ENCODE assay signal across 7 cellular contexts in genomic region chr1:1742529-1742928, GRCh38. TPM values are rescaled to one million over a fixed set of nuclear protein-coding genes. Genes with fewer than 3 reads are reported as not detected.
DNase-seq lines count a peak whose midpoint lies in the region; ATAC-seq and TF ChIP-seq lines count a peak whose summit lies in the region.
"Not testable (repeated sequence)": the region's sequence is repeated elsewhere in the genome, so short reads cannot be mapped to it uniquely, and the experiment has no call there.

No MANE protein-coding gene starts in this region.

- ATAC-seq in CD8-positive, alpha-beta T cell; WTC11: not testable (repeated sequence)

- not testable (repeated sequence) for H3K36me3 ChIP-seq in CD8-positive, alpha-beta T cell (ENCODE audit: insufficient read depth, low read length); Karpas-422 (ENCODE audit: insufficient read depth, low read length)

- H3K27ac ChIP-seq in CD8-positive, alpha-beta T cell (ENCODE audit: low read depth, low read length); Karpas-422 (ENCODE audit: low read length): not testable (repeated sequence)

- not testable (repeated sequence) for H3K4me3 Mint-ChIP-seq in CD8-positive, alpha-beta T cell; WTC11; activated naive CD4-positive, alpha-beta T cell treated with anti-CD3 and anti-CD28 coated beads for 36 hours; MCF 10A (ENCODE audit: unreplicated experiment); osteocyte (ENCODE audit: unreplicated experiment)
- H3K4me3 Mint-ChIP-seq in nephron: peak overlapping the region; percentile 52 to 86 (median 74)

- H3K9ac ChIP-seq in Karpas-422 (ENCODE audit: low read length): not testable (repeated sequence)

- H3K27ac Mint-ChIP-seq in CD8-positive, alpha-beta T cell: peak overlapping the region; percentile 41
- H3K27ac Mint-ChIP-seq in WTC11: 0 out of 2 replicates have a peak overlapping the region, but pooled peaks have one; percentile 41
- peak overlapping the region; percentile 4 for H3K27ac Mint-ChIP-seq in activated naive CD4-positive, alpha-beta T cell treated with anti-CD3 and anti-CD28 coated beads for 36 hours
- peak overlapping the region; percentile 94 for H3K27ac Mint-ChIP-seq in MCF 10A (ENCODE audit: low read depth, unreplicated experiment)
- H3K27ac Mint-ChIP-seq in nephron: not testable (repeated sequence)
- H3K27ac Mint-ChIP-seq in osteocyte (ENCODE audit: unreplicated experiment): peak overlapping the region; percentile 23

- H3K27me3 Mint-ChIP-seq in CD8-positive, alpha-beta T cell (ENCODE audit: low read depth); WTC11 (ENCODE audit: low read depth); activated naive CD4-positive, alpha-beta T cell treated with anti-CD3 and anti-CD28 coated beads for 36 hours (ENCODE audit: low read depth); MCF 10A (ENCODE audit: insufficient read depth, unreplicated experiment); nephron (ENCODE audit: low read depth); osteocyte (ENCODE audit: unreplicated experiment): not testable (repeated sequence)

- not testable (repeated sequence) for TF ChIP-seq CTCF in CD8-positive, alpha-beta T cell (IDR thresholded peaks at IDR 0.05); WTC11 (IDR thresholded peaks at IDR 0.05); MCF 10A (IDR thresholded peaks at IDR 0.05; ENCODE audit: unreplicated experiment); nephron (IDR thresholded peaks at IDR 0.05; ENCODE audit: unreplicated experiment in 3 of 3); osteocyte (IDR thresholded peaks at IDR 0.05)

- H2AFZ ChIP-seq in Karpas-422 (ENCODE audit: low read length): not testable (repeated sequence)

- CTCF ChIA-PET in CD8-positive, alpha-beta T cell (lab: Charles Lee); WTC11 (lab: Charles Lee); activated naive CD4-positive, alpha-beta T cell treated with anti-CD3 and anti-CD28 coated beads for 36 hours (lab: Charles Lee): not testable (repeated sequence)
- CTCF ChIA-PET in MCF 10A (lab: Yijun Ruan, JAX): interaction anchor here (0.8 kb wide), 1 partner anchor 164 kb away, joined by 3 read pairs; no protein-coding TSS in a partner anchor

- H3K4me3 ChIP-seq in CD8-positive, alpha-beta T cell (ENCODE audit: low read depth, low read length); Karpas-422 (ENCODE audit: low read length): not testable (repeated sequence)

- not testable (repeated sequence) for H3K4me1 Mint-ChIP-seq in CD8-positive, alpha-beta T cell (ENCODE audit: low read depth); WTC11; activated naive CD4-positive, alpha-beta T cell treated with anti-CD3 and anti-CD28 coated beads for 36 hours (ENCODE audit: low read depth); MCF 10A (ENCODE audit: insufficient read depth, unreplicated experiment); nephron; osteocyte (ENCODE audit: unreplicated experiment)

- not testable (repeated sequence) for BruUV-seq in MCF 10A (replicated peaks; lab: Mats Ljungman, UMichigan)

- intact Hi-C loops in CD8-positive, alpha-beta T cell (cut with DNase I, micrococcal nuclease); activated naive CD4-positive, alpha-beta T cell treated with anti-CD3 and anti-CD28 coated beads for 36 hours (cut with micrococcal nuclease); MCF 10A (cut with micrococcal nuclease): not testable (repeated sequence)

- H3K9me3 ChIP-seq in CD8-positive, alpha-beta T cell (ENCODE audit: low read length); Karpas-422 (ENCODE audit: low read length): not testable (repeated sequence)

- DNase-seq in CD8-positive, alpha-beta T cell; WTC11 (ENCODE audit: low spot score); activated naive CD4-positive, alpha-beta T cell treated with anti-CD3 and anti-CD28 coated beads for 36 hours; MCF 10A (ENCODE audit: unreplicated experiment); osteocyte (ENCODE audit: extremely low spot score, unreplicated experiment): not testable (repeated sequence)
- peak; percentile 20 for DNase-seq in Karpas-422

- H3K27me3 ChIP-seq in CD8-positive, alpha-beta T cell (ENCODE audit: insufficient read depth, low read length); Karpas-422 (ENCODE audit: low read length): not testable (repeated sequence)

- not testable (repeated sequence) for H3K4me2 ChIP-seq in Karpas-422 (ENCODE audit: low read depth, low read length, poor library complexity, severe bottlenecking)

- H4K20me1 ChIP-seq in Karpas-422 (ENCODE audit: insufficient read depth, low read depth, low read length): not testable (repeated sequence)

- H3K36me3 Mint-ChIP-seq in CD8-positive, alpha-beta T cell; activated naive CD4-positive, alpha-beta T cell treated with anti-CD3 and anti-CD28 coated beads for 36 hours (ENCODE audit: low read depth); nephron (ENCODE audit: low read depth); osteocyte (ENCODE audit: unreplicated experiment): not testable (repeated sequence)
- H3K36me3 Mint-ChIP-seq in WTC11: peaks cover 10% of the 10 kb centered on the region
- peaks cover 40% of the 10 kb centered on the region for H3K36me3 Mint-ChIP-seq in MCF 10A (ENCODE audit: insufficient read depth, unreplicated experiment)

- H3K79me2 ChIP-seq in Karpas-422 (ENCODE audit: low read length): not testable (repeated sequence)

- not testable (repeated sequence) for H3K9me3 Mint-ChIP-seq in CD8-positive, alpha-beta T cell; WTC11; activated naive CD4-positive, alpha-beta T cell treated with anti-CD3 and anti-CD28 coated beads for 36 hours; MCF 10A (ENCODE audit: unreplicated experiment); nephron; osteocyte (ENCODE audit: unreplicated experiment)

- H3K4me1 ChIP-seq in CD8-positive, alpha-beta T cell (ENCODE audit: insufficient read depth, low read length); Karpas-422 (ENCODE audit: low read length): not testable (repeated sequence)

- POLR2A ChIA-PET in CD8-positive, alpha-beta T cell (lab: Charles Lee); WTC11 (lab: Charles Lee): not testable (repeated sequence)
- POLR2A ChIA-PET in MCF 10A (lab: Yijun Ruan, JAX): interaction anchor here (0.6 to 1.6 kb wide), 3 partner anchors 16 to 35 kb away, joined by 3 to 4 read pairs (median 3); no protein-coding TSS in a partner anchor

- not testable (repeated sequence) for H3K9me2 ChIP-seq in Karpas-422 (replicated peaks; ENCODE audit: insufficient read depth, low read length)

RNA-seq across cellular contexts. Expression of gene CDK11A, which starts 18.4 kb away (rescaled TPM):
- 100 to 1,000 TPM; 252 to 280 TPM for total RNA-seq in CD8-positive, alpha-beta T cell
- 26.2 and 39.6 TPM in 2 replicates for total RNA-seq in Karpas-422 (2014; rRNA removed; shearing (Covaris generic); ENCODE audit: low replicate concordance)
- total RNA-seq in WTC11 (2021): 47.8 to 54.7 TPM (median 52.0 TPM) in 3 replicates
- 10 to 100 TPM; 58.0 to 60.3 TPM for total RNA-seq in activated naive CD4-positive, alpha-beta T cell treated with anti-CD3 and anti-CD28 coated beads for 36 hours
- total RNA-seq in MCF 10A (2022): 43.8 and 54.0 TPM in 2 replicates
- 44.2 and 51.3 TPM in 2 replicates for total RNA-seq in osteocyte

RNA-seq across cellular contexts. Expression of gene NADK, which starts 35.7 kb away (rescaled TPM):
- 10 to 100 TPM; 15.4 to 16.7 TPM for total RNA-seq in CD8-positive, alpha-beta T cell
- 44.3 and 80.3 TPM in 2 replicates for total RNA-seq in Karpas-422 (2014; rRNA removed; shearing (Covaris generic); ENCODE audit: low replicate concordance)
- total RNA-seq in WTC11 (2021) (106 to 124 TPM (median 119 TPM) in 3 replicates), MCF 10A (2022) (106 and 107 TPM in 2 replicates), osteocyte (75.2 and 84.3 TPM in 2 replicates)
- total RNA-seq in activated naive CD4-positive, alpha-beta T cell treated with anti-CD3 and anti-CD28 coated beads for 36 hours: 10 to 100 TPM; 42.1 to 43.6 TPM

RNA-seq across cellular contexts. Expression of gene SLC35E2B, which starts 49.9 kb away (rescaled TPM):
- 10 to 100 TPM; 30.0 to 32.4 TPM for total RNA-seq in CD8-positive, alpha-beta T cell
- total RNA-seq in Karpas-422 (2014; rRNA removed; shearing (Covaris generic); ENCODE audit: low replicate concordance): 24.9 and 32.9 TPM in 2 replicates
- total RNA-seq in WTC11 (2021): 51.3 to 51.6 TPM (median 51.6 TPM) in 3 replicates
- total RNA-seq in activated naive CD4-positive, alpha-beta T cell treated with anti-CD3 and anti-CD28 coated beads for 36 hours: 10 to 100 TPM; 21.9 to 25.6 TPM
- total RNA-seq in MCF 10A (2022): 35.4 and 38.1 TPM in 2 replicates
- 84.9 and 85.2 TPM in 2 replicates for total RNA-seq in osteocyte
